In genomic region chr1:1298861-1299685, GRCh38 we compare ENCODE assay signal across 12 cellular contexts. TPM values are rescaled to one million over a fixed set of nuclear protein-coding genes. Genes with fewer than 3 reads are reported as not detected.
DNase-seq lines count a peak whose midpoint lies in the region; FAIRE-seq and TF ChIP-seq lines count a peak whose summit lies in the region.
"Had no signal": no experiment of that assay in that cellular context is flagged by ENCODE, and none has a peak within 500 bp of the region (broad histone marks: within the 10 kb centered on the region; RNA-seq: fewer than 3 reads in every experiment).

No MANE protein-coding gene starts in this region.

- no peak overlapping the region for H3K56ac ChIP-seq in H1 (replicated peaks; ENCODE audit: insufficient read length, low read depth, low read length)

- H4K91ac ChIP-seq in H1 (replicated peaks; ENCODE audit: insufficient read length, low read length): no peak overlapping the region

- CTCF ChIA-PET in H1 (lab: Charles Lee; ENCODE audit: partially characterized antibody): interaction anchor here (0.8 to 2.7 kb wide), 11 partner anchors 9 to 300 kb away, joined by 3 to 13 read pairs (median 3); no protein-coding TSS in a partner anchor

- no peak overlapping the region for H3K4me2 ChIP-seq in H1 (ENCODE audit: insufficient read depth in 1 of 2, low read depth in 2 of 2, low read length in 2 of 2)
- H3K4me2 ChIP-seq in neural progenitor cell: no peak overlapping the region

- H3K79me2 ChIP-seq in H1 (ENCODE audit: control insufficient read depth in 1 of 2, insufficient read depth in 2 of 2, low read length in 2 of 2) (no peaks in the 10 kb centered on the region), neural progenitor cell (ENCODE audit: low read depth) (no peaks in the 10 kb centered on the region)

- TF ChIP-seq EP300 in H1 (IDR thresholded peaks at IDR 0.05; ENCODE audit: borderline replicate concordance in 1 of 2, low read depth in 2 of 2, low read length in 2 of 2): no peak

- WGBS in H1 (ENCODE audit: extremely low coverage in 1 of 2, insufficient coverage in 1 of 2, insufficient read length in 1 of 2, insufficient replicate concordance in 2 of 2, low coverage in 1 of 2, low lambda C conversion rate in 2 of 2, missing lambda C conversion rate in 1 of 2), 2 experiments: 69% methylated on average over 21 of the region's 30 CpGs; no CpG with 5 or more reads in 1 of the 2 experiments

- H3K4ac ChIP-seq in H1 (replicated peaks; ENCODE audit: insufficient read length, low read depth, low read length): no peak overlapping the region

- POLR2A ChIA-PET in H1 (lab: Charles Lee; ENCODE audit: partially characterized antibody): interaction anchor here (0.7 to 1.6 kb wide), 4 partner anchors 7 to 266 kb away, joined by 3 to 6 read pairs (median 3); no protein-coding TSS in a partner anchor

- H3K27ac Mint-ChIP-seq in neural progenitor cell: no peak overlapping the region
- H3K27ac Mint-ChIP-seq: brain had no signal

- H4K20me1 ChIP-seq in H1 (replicated peaks in 1 of 2; ENCODE audit: control insufficient read depth in 1 of 2, insufficient read depth in 2 of 2, low read length in 2 of 2) (peaks cover 5 to 18% of the 10 kb centered on the region in 2 experiments), neural progenitor cell (ENCODE audit: low read depth) (peaks cover 42% of the 10 kb centered on the region)

- H3K27me3 Mint-ChIP-seq in neural progenitor cell (ENCODE audit: insufficient read depth, low read depth): no peaks in the 10 kb centered on the region
- H3K27me3 Mint-ChIP-seq: brain had no signal

- H3K36me3 ChIP-seq in H7 (replicated peaks; ENCODE audit: control insufficient read depth, insufficient read depth, low read length) (no peaks in the 10 kb centered on the region; the same call in 1 of the 2 replicates), H1 (ENCODE audit: control insufficient read depth in 2 of 4, insufficient read depth in 4 of 4, low read length in 3 of 4) (peaks cover 0 to 4% (median 0%) of the 10 kb centered on the region in 4 experiments; a peak in 1 of 8 replicates), neural progenitor cell (no peaks in the 10 kb centered on the region)

- TF ChIP-seq CTCF in H1 (IDR thresholded peaks at IDR 0.05; ENCODE audit: control extremely low read depth in 1 of 3, insufficient read depth in 1 of 3, low read depth in 1 of 3, low read length in 3 of 3) (no peak), neural progenitor cell (IDR thresholded peaks at IDR 0.05) (no peak)

- H2BK15ac ChIP-seq in H1 (ENCODE audit: low read length): no peak overlapping the region

- H3F3A ChIP-seq in neural progenitor cell (ENCODE audit: low read depth): no peaks in the 10 kb centered on the region

- H3K4me3 Mint-ChIP-seq in neural progenitor cell: no peak overlapping the region
- H3K4me3 Mint-ChIP-seq: brain had no signal

- H3K9me3 Mint-ChIP-seq in neural progenitor cell: no peaks in the 10 kb centered on the region
- H3K9me3 Mint-ChIP-seq: brain had no signal

- no peak for TF ChIP-seq POLR2A in H1 (IDR thresholded peaks at IDR 0.05; ENCODE audit: control extremely low read depth in 1 of 2, low read depth in 2 of 2, low read length in 2 of 2)

- H3K27me3 ChIP-seq in H7 (ENCODE audit: control insufficient read depth, insufficient read depth, low read length): no peaks in the 10 kb centered on the region
- H3K27me3 ChIP-seq in H1 (replicated peaks in 1 of 4; ENCODE audit: control insufficient read depth in 3 of 4, extremely low read depth in 1 of 4, insufficient read depth in 3 of 4, low read length in 3 of 4): no peaks in the 10 kb centered on the region
- no peaks in the 10 kb centered on the region for H3K27me3 ChIP-seq in neural progenitor cell
- H3K27me3 ChIP-seq: esophagus squamous epithelium, upper lobe of left lung had no signal

- no peak overlapping the region for H3K27ac ChIP-seq in H1 (ENCODE audit: low read depth, low read length)
- H3K27ac ChIP-seq in neural progenitor cell: no peak overlapping the region
- H3K27ac ChIP-seq: esophagus squamous epithelium, upper lobe of left lung had no signal

- no peak overlapping the region for H2BK120ac ChIP-seq in H1 (replicated peaks; ENCODE audit: low read depth, low read length)

- H2BK5ac ChIP-seq in H1 (ENCODE audit: low read depth, low read length): no peak overlapping the region

- H3K23ac ChIP-seq in H1 (ENCODE audit: insufficient read length): no peak overlapping the region

- H3K14ac ChIP-seq in H1 (ENCODE audit: insufficient read length): no peak overlapping the region

- DNase-seq in H7: peak; percentile 96
- DNase-seq in RPMI7951 (ENCODE audit: low read depth): peak; percentile 40
- DNase-seq in H1 (ENCODE audit: low read depth in 1 of 2, low spot score in 2 of 2): peak in 1 of 2 experiments; percentile 87
- DNase-seq in neural progenitor cell (ENCODE audit: low spot score): peak; percentile 89
- DNase-seq in NCI-H526 treated with DMSO at 0.1 percent for 48 hours (lab: John Stamatoyannopoulos, UW): no peak
- no peak for DNase-seq in SIG-M5 (lab: John Stamatoyannopoulos, UW)
- DNase-seq in mesenteric fat pad (ENCODE audit: low spot score): no peak
- DNase-seq in HuH-7 (ENCODE audit: low spot score): no peak
- DNase-seq: activated CD8-positive, alpha-beta memory T cell treated with anti-CD3 and anti-CD28 coated beads, Interleukin-2, amount 50 U/mL, for 48 hours; esophagus squamous epithelium had no signal

- no peak for FAIRE-seq in H1 (lab: Jason Lieb, UNC)

- H2AFZ ChIP-seq in H1 (ENCODE audit: low read length): no peak overlapping the region
- no peak overlapping the region for H2AFZ ChIP-seq in neural progenitor cell (replicated peaks)

- no peak overlapping the region for H4K8ac ChIP-seq in H1 (ENCODE audit: extremely low read depth, insufficient read depth, low read length)

- H4K5ac ChIP-seq in H1 (ENCODE audit: insufficient read length, low read depth, low read length): no peak overlapping the region

- no peaks in the 10 kb centered on the region for H3K79me1 ChIP-seq in H1 (ENCODE audit: low read depth, low read length)

- H3K4me1 Mint-ChIP-seq in neural progenitor cell: no peaks in the 10 kb centered on the region

- no peak overlapping the region for H3K4me3 ChIP-seq in H7 (ENCODE audit: insufficient read depth, low read depth, low read length)
- H3K4me3 ChIP-seq in H1 (ENCODE audit: extremely low read depth in 1 of 4, insufficient read depth in 2 of 4, low read depth in 3 of 4, low read length in 4 of 4): no peak overlapping the region
- H3K4me3 ChIP-seq in neural progenitor cell: no peak overlapping the region
- H3K4me3 ChIP-seq: esophagus squamous epithelium, upper lobe of left lung had no signal

- H3K9me3 ChIP-seq in H1 (ENCODE audit: insufficient read depth in 2 of 2, low read depth in 1 of 2, low read length in 1 of 2): no peaks in the 10 kb centered on the region
- no peaks in the 10 kb centered on the region for H3K9me3 ChIP-seq in neural progenitor cell (ENCODE audit: low read depth)
- H3K9me3 ChIP-seq: esophagus squamous epithelium, upper lobe of left lung had no signal

- H3K36me3 Mint-ChIP-seq in neural progenitor cell: no peaks in the 10 kb centered on the region
- H3K36me3 Mint-ChIP-seq: brain had no signal

- no peak overlapping the region for H2BK20ac ChIP-seq in H1 (ENCODE audit: low read length)

- H3K4me1 ChIP-seq in H1 (replicated peaks in 1 of 4; ENCODE audit: control insufficient read depth in 3 of 4, insufficient read depth in 4 of 4, low read length in 3 of 4) (peaks cover 0 to 4% (median 0%) of the 10 kb centered on the region in 4 experiments; a peak in 1 of 7 replicates), neural progenitor cell (no peaks in the 10 kb centered on the region)

- no peak overlapping the region for H2AK5ac ChIP-seq in H1 (ENCODE audit: low read depth, low read length)

- H3K23me2 ChIP-seq in H1 (ENCODE audit: low read depth, low read length): no peaks in the 10 kb centered on the region

- H3K9ac ChIP-seq in H1 (replicated peaks in 1 of 4; ENCODE audit: extremely low read depth in 1 of 4, low read depth in 3 of 4, low read length in 3 of 4) (no peak overlapping the region), neural progenitor cell (no peak overlapping the region)

- no peak overlapping the region for H3K18ac ChIP-seq in H1 (ENCODE audit: extremely low read depth, low read length)

- TF ChIP-seq RAD21 in H1 (IDR thresholded peaks at IDR 0.05 in 1 of 2, conservative IDR thresholded peaks at IDR 0.05 in 1 of 2; ENCODE audit: low read depth in 2 of 2, low read length in 2 of 2): no peak

- no peak overlapping the region for H2BK12ac ChIP-seq in H1 (ENCODE audit: low read depth, low read length)

RNA-seq across cellular contexts. Expression of gene ACAP3, which starts 8.7 kb away (rescaled TPM):
- total RNA-seq in H7 (2014; rRNA removed; shearing (Covaris generic)): 55.7 and 55.9 TPM in 2 replicates
- total RNA-seq in RPMI7951 (2014; rRNA removed; shearing (Covaris generic)): 10.3 and 19.1 TPM in 2 replicates
- total RNA-seq in H1 (2021; fragmentation: NEBNext Ultra II Directional; extraction: Animal tissue kit (Norgen Biotek cat#: 25700)): 26.5 and 28.3 TPM in 2 replicates
- 14.8 and 30.0 TPM in 2 replicates for polyA plus RNA-seq in H1 (2011; rRNA removed)
- 28.0 TPM for polyA plus RNA-seq in H1 (2011; cell fraction: cytosol; rRNA removed)
- 219 TPM for polyA plus RNA-seq in H1 (2011; cell fraction: nucleus; rRNA removed)
- 20.5 to 39.7 TPM (median 32.1 TPM) in 4 replicates for polyA plus RNA-seq in H1 (2012, experiment 1 of 2)
- polyA plus RNA-seq in H1 (2012, experiment 2 of 2): 14.0 TPM
- polyA plus RNA-seq in H1 (2013, experiment 1 of 2): 12.2 TPM
- 12.2 TPM for polyA plus RNA-seq in H1 (2013, experiment 2 of 2)
- 9.1 and 13.0 TPM in 2 replicates for polyA minus RNA-seq in H1 (2011; rRNA and poly(A)+ RNA removed)
- polyA minus RNA-seq in H1 (2011; cell fraction: cytosol; rRNA and poly(A)+ RNA removed): 26.1 TPM
- polyA minus RNA-seq in H1 (2011; cell fraction: nucleus; rRNA and poly(A)+ RNA removed): 39.2 TPM
- total RNA-seq in neural progenitor cell (ENCODE audit: low replicate concordance): 10.7 and 24.6 TPM in 2 replicates
- 36.6 TPM for total RNA-seq in mesenteric fat pad

RNA-seq across cellular contexts. Expression of gene PUSL1, which starts 9.3 kb away (rescaled TPM):
- 93.5 and 98.6 TPM in 2 replicates for total RNA-seq in H7 (2014; rRNA removed; shearing (Covaris generic))
- 15.7 and 27.4 TPM in 2 replicates for total RNA-seq in RPMI7951 (2014; rRNA removed; shearing (Covaris generic))
- 38.8 and 40.1 TPM in 2 replicates for total RNA-seq in H1 (2021; fragmentation: NEBNext Ultra II Directional; extraction: Animal tissue kit (Norgen Biotek cat#: 25700))
- polyA plus RNA-seq in H1 (2011; rRNA removed): 87.4 and 108 TPM in 2 replicates
- polyA plus RNA-seq in H1 (2011; cell fraction: cytosol; rRNA removed): 56.9 TPM
- polyA plus RNA-seq in H1 (2011; cell fraction: nucleus; rRNA removed): 65.9 TPM
- 19.3 to 37.6 TPM (median 34.0 TPM) in 4 replicates for polyA plus RNA-seq in H1 (2012, experiment 1 of 2)
- polyA plus RNA-seq in H1 (2012, experiment 2 of 2): 38.4 TPM
- 27.2 TPM for polyA plus RNA-seq in H1 (2013, experiment 1 of 2)
- 25.7 TPM for polyA plus RNA-seq in H1 (2013, experiment 2 of 2)
- polyA minus RNA-seq in H1 (2011; rRNA and poly(A)+ RNA removed): 8.7 and 9.3 TPM in 2 replicates
- polyA minus RNA-seq in H1 (2011; cell fraction: cytosol; rRNA and poly(A)+ RNA removed): 14.0 TPM
- polyA minus RNA-seq in H1 (2011; cell fraction: nucleus; rRNA and poly(A)+ RNA removed): 30.1 TPM
- total RNA-seq in neural progenitor cell (ENCODE audit: low replicate concordance): 3.7 and 22.5 TPM in 2 replicates
- total RNA-seq in mesenteric fat pad: 11.6 TPM

RNA-seq across cellular contexts. Expression of gene SCNN1D, which starts 18.8 kb away (rescaled TPM):
- 4.0 and 10.2 TPM in 2 replicates for total RNA-seq in H7 (2014; rRNA removed; shearing (Covaris generic))
- 0.39 and 0.84 TPM in 2 replicates for total RNA-seq in RPMI7951 (2014; rRNA removed; shearing (Covaris generic))
- total RNA-seq in H1 (2021; fragmentation: NEBNext Ultra II Directional; extraction: Animal tissue kit (Norgen Biotek cat#: 25700)): 0.90 and 1.2 TPM in 2 replicates
- polyA plus RNA-seq in H1 (2011; rRNA removed): 2.5 and 4.1 TPM in 2 replicates
- polyA plus RNA-seq in H1 (2011; cell fraction: cytosol; rRNA removed): 3.6 TPM
- 29.6 TPM for polyA plus RNA-seq in H1 (2011; cell fraction: nucleus; rRNA removed)
- polyA plus RNA-seq in H1 (2012, experiment 1 of 2): 1.3 to 4.3 TPM (median 2.9 TPM) in 4 replicates
- 0.54 TPM for polyA plus RNA-seq in H1 (2012, experiment 2 of 2)
- 1.8 TPM for polyA plus RNA-seq in H1 (2013, experiment 1 of 2)
- 1.0 TPM for polyA plus RNA-seq in H1 (2013, experiment 2 of 2)
- 0.24 and 0.38 TPM in 2 replicates for polyA minus RNA-seq in H1 (2011; rRNA and poly(A)+ RNA removed)
- polyA minus RNA-seq in H1 (2011; cell fraction: cytosol; rRNA and poly(A)+ RNA removed): 0.66 TPM
- polyA minus RNA-seq in H1 (2011; cell fraction: nucleus; rRNA and poly(A)+ RNA removed): 2.7 TPM
- total RNA-seq in neural progenitor cell (ENCODE audit: low replicate concordance): 0.41 and 4.7 TPM in 2 replicates
- total RNA-seq in mesenteric fat pad: 2.1 TPM

RNA-seq across cellular contexts. Expression of gene INTS11, which starts 25.4 kb away (rescaled TPM):
- 169 and 189 TPM in 2 replicates for total RNA-seq in H7 (2014; rRNA removed; shearing (Covaris generic))
- total RNA-seq in RPMI7951 (2014; rRNA removed; shearing (Covaris generic)): 62.6 and 75.4 TPM in 2 replicates
- 113 and 116 TPM in 2 replicates for total RNA-seq in H1 (2021; fragmentation: NEBNext Ultra II Directional; extraction: Animal tissue kit (Norgen Biotek cat#: 25700))
- 243 and 324 TPM in 2 replicates for polyA plus RNA-seq in H1 (2011; rRNA removed)
- polyA plus RNA-seq in H1 (2011; cell fraction: cytosol; rRNA removed): 210 TPM
- 662 TPM for polyA plus RNA-seq in H1 (2011; cell fraction: nucleus; rRNA removed)
- polyA plus RNA-seq in H1 (2012, experiment 1 of 2): 121 to 180 TPM (median 164 TPM) in 4 replicates
- 131 TPM for polyA plus RNA-seq in H1 (2012, experiment 2 of 2)
- 99.2 TPM for polyA plus RNA-seq in H1 (2013, experiment 1 of 2)
- polyA plus RNA-seq in H1 (2013, experiment 2 of 2): 89.5 TPM
- 115 and 144 TPM in 2 replicates for polyA minus RNA-seq in H1 (2011; rRNA and poly(A)+ RNA removed)
- 86.7 TPM for polyA minus RNA-seq in H1 (2011; cell fraction: cytosol; rRNA and poly(A)+ RNA removed)
- 144 TPM for polyA minus RNA-seq in H1 (2011; cell fraction: nucleus; rRNA and poly(A)+ RNA removed)
- total RNA-seq in neural progenitor cell (ENCODE audit: low replicate concordance) (62.4 and 116 TPM in 2 replicates), mesenteric fat pad (74.7 TPM)

RNA-seq across cellular contexts. Expression of gene UBE2J2, which starts 25.4 kb away (rescaled TPM):
- total RNA-seq in H7 (2014; rRNA removed; shearing (Covaris generic)): 81.8 and 105 TPM in 2 replicates
- total RNA-seq in RPMI7951 (2014; rRNA removed; shearing (Covaris generic)): 54.3 and 61.9 TPM in 2 replicates
- 67.2 and 67.9 TPM in 2 replicates for total RNA-seq in H1 (2021; fragmentation: NEBNext Ultra II Directional; extraction: Animal tissue kit (Norgen Biotek cat#: 25700))
- 33.6 and 47.3 TPM in 2 replicates for polyA plus RNA-seq in H1 (2011; rRNA removed)
- 50.1 TPM for polyA plus RNA-seq in H1 (2011; cell fraction: cytosol; rRNA removed)
- polyA plus RNA-seq in H1 (2011; cell fraction: nucleus; rRNA removed): 42.9 TPM
- 46.0 to 58.9 TPM (median 47.8 TPM) in 4 replicates for polyA plus RNA-seq in H1 (2012, experiment 1 of 2)
- 63.2 TPM for polyA plus RNA-seq in H1 (2012, experiment 2 of 2)
- polyA plus RNA-seq in H1 (2013, experiment 1 of 2): 40.4 TPM
- polyA plus RNA-seq in H1 (2013, experiment 2 of 2): 38.8 TPM
- polyA minus RNA-seq in H1 (2011; rRNA and poly(A)+ RNA removed): 10.8 and 14.2 TPM in 2 replicates
- 26.9 TPM for polyA minus RNA-seq in H1 (2011; cell fraction: cytosol; rRNA and poly(A)+ RNA removed)
- 40.3 TPM for polyA minus RNA-seq in H1 (2011; cell fraction: nucleus; rRNA and poly(A)+ RNA removed)
- total RNA-seq in neural progenitor cell (ENCODE audit: low replicate concordance) (32.9 and 39.2 TPM in 2 replicates), mesenteric fat pad (56.5 TPM)

Comparison
In these comparisons a context has a peak if more than half of its experiments do, and no peak if none do; other contexts are left out.
1. DNase-seq: peak in H7 (single experiment), RPMI7951 (single experiment) and neural progenitor cell (single experiment); none in NCI-H526 treated with DMSO at 0.1 percent for 48 hours (single experiment), SIG-M5 (single experiment), mesenteric fat pad (single experiment) and HuH-7 (single experiment).